Comparison of ENCODE assay signal across 15 cellular contexts in the genomic region with DNA sequence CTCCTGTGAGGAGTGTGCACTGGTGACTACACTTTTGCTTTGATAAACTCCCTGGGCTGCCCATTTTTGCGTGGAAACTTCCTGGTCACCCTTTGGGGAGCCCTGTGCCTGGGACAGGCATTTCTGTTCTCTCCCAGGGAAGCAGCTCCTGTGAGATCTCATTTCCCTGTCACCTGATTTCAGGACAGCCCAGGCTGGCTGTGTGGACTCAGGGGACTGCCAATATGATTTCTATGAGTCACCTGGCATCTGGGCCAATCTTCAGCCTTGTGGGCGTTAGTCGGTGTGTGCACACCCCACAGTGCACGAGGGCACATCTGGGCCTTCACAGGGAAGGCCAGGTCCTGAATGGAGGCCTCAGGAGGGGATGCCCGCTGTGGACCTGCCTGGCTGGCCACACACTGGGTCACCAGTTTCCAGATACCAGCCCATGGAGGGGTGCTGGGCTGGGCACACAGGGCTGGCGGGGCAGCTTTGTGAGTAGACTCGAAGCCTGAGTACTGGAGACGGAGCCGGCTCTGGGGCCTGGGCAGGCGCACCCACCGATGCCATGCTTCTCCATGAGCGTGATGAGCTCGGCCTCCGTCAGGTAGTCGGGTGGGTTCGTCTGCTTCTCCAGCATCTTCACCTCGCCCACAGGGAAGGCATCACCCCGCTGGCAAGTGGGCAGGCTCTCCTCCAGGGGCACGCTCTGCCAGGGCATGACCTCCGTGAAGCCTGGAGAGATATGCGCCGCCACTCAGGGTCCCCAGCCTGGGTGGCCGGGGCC. TPM values are rescaled to one million over a fixed set of nuclear protein-coding genes. Genes with fewer than 3 reads are reported as not detected.
DNase-seq lines count a peak whose midpoint lies in the region; ATAC-seq and TF ChIP-seq lines count a peak whose summit lies in the region.
"Had no signal": no experiment of that assay in that cellular context is flagged by ENCODE, and none has a peak within 500 bp of the region (broad histone marks: within the 10 kb centered on the region; RNA-seq: fewer than 3 reads in every experiment).

No MANE protein-coding gene starts in this region.

- DNase-seq in Caki2 (ENCODE audit: low read depth), result peak; percentile 80
- peak; percentile 72 for DNase-seq in IMR-90
- peak; percentile 56 for DNase-seq in choroid plexus epithelial cell (ENCODE audit: low read depth)
- peak; percentile 59 for DNase-seq in mucosa of gallbladder (ENCODE audit: low spot score)
- no peak for DNase-seq in iPS-NIHi7 (ENCODE audit: extremely low spot score)
- no peak for DNase-seq in NCI-H146 (lab: John Stamatoyannopoulos, UW)
- no peak for DNase-seq in activated CD4-positive, alpha-beta T cell treated with anti-CD3 and anti-CD28 coated beads for 48 hours
- DNase-seq: activated CD4-positive, alpha-beta T cell treated with anti-CD3 and anti-CD28 coated beads, Interleukin-2, amount 50 U/mL, for 4 hours; CD4-positive, alpha-beta memory T cell; left ventricle myocardium inferior; NCI-H2029 treated with DMSO at 0.1 percent for 48 hours; stimulated activated CD4-positive, alpha-beta T cell treated with anti-CD3 and anti-CD28 coated beads, Interleukin-2, amount 100 ng/mL, for 24 hours; stimulated activated naive CD4-positive, alpha-beta T cell treated with Interleukin-2 at 50 U/mL for 16 hours; T-helper 17 cell had no signal

- no peak overlapping the region for H2BK20ac ChIP-seq in IMR-90 (ENCODE audit: low read depth, low read length)

- WGBS in IMR-90 (ENCODE audit: extremely low coverage in 2 of 2, insufficient read length in 1 of 2), 2 experiments, result 88% methylated on average over 18 of the region's 23 CpGs; no CpG with 5 or more reads in 1 of the 2 experiments

- no peak overlapping the region for H3K4me3 ChIP-seq in IMR-90 (ENCODE audit: insufficient read depth, low read depth, low read length)
- H3K4me3 ChIP-seq in choroid plexus epithelial cell (ENCODE audit: low read depth, low read length), result no peak overlapping the region
- H3K4me3 ChIP-seq: left ventricle myocardium inferior had no signal

- dilution Hi-C loops in IMR-90 (cut with HindIII; ENCODE audit: low sequenced_read_pairs, unreplicated experiment), result no loop called here

- H4K20me1 ChIP-seq in IMR-90 (ENCODE audit: insufficient read depth, low read length), result no peaks in the 10 kb centered on the region; the same call in 1 of the 2 replicates

- H2BK5ac ChIP-seq in IMR-90 (ENCODE audit: low read depth, low read length, poor library complexity, severe bottlenecking), result no peak overlapping the region

- H2BK15ac ChIP-seq in IMR-90 (ENCODE audit: low read depth, low read length), result no peak overlapping the region

- H3K79me1 ChIP-seq in IMR-90 (ENCODE audit: low read depth in 1 of 2, low read length in 2 of 2), result 0 out of 4 replicates have a peak, but pooled peaks cover 0 to 2% of the 10 kb centered on the region in 2 experiments

- TF ChIP-seq CTCF in IMR-90 (conservative IDR thresholded peaks at IDR 0.05; ENCODE audit: low read depth, low read length) (no peak), choroid plexus epithelial cell (conservative IDR thresholded peaks at IDR 0.05; ENCODE audit: low read depth, low read length) (no peak)

- in situ Hi-C loops in Caki2 (cut with HindIII; ENCODE audit: low pct_unique_long_range_greater_than_20kb, low sequenced_read_pairs), result no loop called here
- in situ Hi-C loops in IMR-90 (cut with MboI; ENCODE audit: low sequenced_read_pairs), result no loop called here

- ATAC-seq in IMR-90 (ENCODE audit: low read depth) (peak; percentile 62), HG03095 (IDR thresholded peaks at IDR 0.05; ENCODE audit: unreplicated experiment) (no peak)
- ATAC-seq: T-helper 17 cell had no signal

- no TSS peak for BruUV-seq in IMR-90 (replicated peaks; lab: Mats Ljungman, UMichigan)

- H2AFZ ChIP-seq in IMR-90 (replicated peaks; ENCODE audit: low read length, poor library complexity), result no peak overlapping the region

- intact Hi-C loops in IMR-90 (cut with micrococcal nuclease), result no loop called here

- peak overlapping the region; percentile 42 for H2AK9ac ChIP-seq in IMR-90 (replicated peaks; ENCODE audit: low read depth, low read length, poor library complexity)

- no peak overlapping the region for H2AK5ac ChIP-seq in IMR-90 (ENCODE audit: low read depth, low read length)

- POLR2A ChIA-PET in IMR-90 (lab: Charles Lee; ENCODE audit: unreplicated experiment), result no interaction called here

- no peaks in the 10 kb centered on the region for H3K27me3 ChIP-seq in IMR-90 (ENCODE audit: control insufficient read depth, insufficient read depth, low read length)

- H3K4me1 ChIP-seq in IMR-90 (ENCODE audit: control insufficient read depth, insufficient read depth, low read length), result no peaks in the 10 kb centered on the region
- H3K4me1 ChIP-seq: left ventricle myocardium inferior had no signal

- no peak overlapping the region for H3K27ac ChIP-seq in IMR-90 (ENCODE audit: insufficient read depth, low read length)
- H3K27ac ChIP-seq: left ventricle myocardium inferior had no signal

- CTCF ChIA-PET in IMR-90 (lab: Yijun Ruan, JAX), result interaction anchor here (1.0 kb wide), 1 partner anchor 9 kb away, joined by 3 read pairs; no protein-coding TSS in a partner anchor

- H3K23ac ChIP-seq in IMR-90 (ENCODE audit: low read depth, low read length), result no peak overlapping the region

- no peak overlapping the region for H4K5ac ChIP-seq in IMR-90 (ENCODE audit: low read depth, low read length)

- no peak overlapping the region for H3K14ac ChIP-seq in IMR-90 (replicated peaks; ENCODE audit: low read depth, low read length)

- no peak overlapping the region for H3K4ac ChIP-seq in IMR-90 (ENCODE audit: low read depth, low read length)

- H4K91ac ChIP-seq in IMR-90 (ENCODE audit: insufficient read depth, low read depth, low read length), result no peak overlapping the region

- no peak overlapping the region for H3K56ac ChIP-seq in IMR-90 (ENCODE audit: extremely low read depth, insufficient read depth, low read length)

- no peak overlapping the region for H2BK120ac ChIP-seq in IMR-90 (ENCODE audit: low read depth, low read length)

- no peak overlapping the region for H3K4me2 ChIP-seq in IMR-90 (ENCODE audit: low read depth, low read length)

- no peak for TF ChIP-seq POLR2A in IMR-90 (IDR thresholded peaks at IDR 0.05; ENCODE audit: low read depth, low read length)

- H3K9me3 ChIP-seq in IMR-90 (ENCODE audit: control insufficient read depth, insufficient read depth, low read length), result no peaks in the 10 kb centered on the region
- H3K9me3 ChIP-seq: left ventricle myocardium inferior had no signal

- TF ChIP-seq RAD21 in IMR-90 (IDR thresholded peaks at IDR 0.05; ENCODE audit: low read length), result no peak

- peaks cover 73% of the 10 kb centered on the region for H3K36me3 ChIP-seq in IMR-90 (ENCODE audit: control insufficient read depth, insufficient read depth, low read length)

- no peaks in the 10 kb centered on the region for H3K9me1 ChIP-seq in IMR-90 (ENCODE audit: insufficient read depth, low read length)

- H3K18ac ChIP-seq in IMR-90 (ENCODE audit: low read depth, low read length), result no peak overlapping the region

- no peak overlapping the region for H4K8ac ChIP-seq in IMR-90 (ENCODE audit: low read depth in 2 of 2, low read length in 2 of 2)

- H3K9ac ChIP-seq in IMR-90 (ENCODE audit: low read depth, low read length), result no peak overlapping the region

TF ChIP-seq in IMR-90, 13 proteins besides CTCF, POLR2A, EP300 and RAD21:
- 0 out of 2 replicates have a peak, but pooled peaks have one; percentile 37 for TF ChIP-seq BHLHE40 (IDR thresholded peaks at IDR 0.05; ENCODE audit: low read depth, low read length)
- TF ChIP-seq, protein P1, sequence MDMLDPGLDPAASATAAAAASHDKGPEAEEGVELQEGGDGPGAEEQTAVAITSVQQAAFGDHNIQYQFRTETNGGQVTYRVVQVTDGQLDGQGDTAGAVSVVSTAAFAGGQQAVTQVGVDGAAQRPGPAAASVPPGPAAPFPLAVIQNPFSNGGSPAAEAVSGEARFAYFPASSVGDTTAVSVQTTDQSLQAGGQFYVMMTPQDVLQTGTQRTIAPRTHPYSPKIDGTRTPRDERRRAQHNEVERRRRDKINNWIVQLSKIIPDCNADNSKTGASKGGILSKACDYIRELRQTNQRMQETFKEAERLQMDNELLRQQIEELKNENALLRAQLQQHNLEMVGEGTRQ (IDR thresholded peaks at IDR 0.05; ENCODE audit: low read depth, low read length), result no peak; the same call in 1 of the 2 replicates
- no peak for TF ChIP-seq FOS (IDR thresholded peaks at IDR 0.05; ENCODE audit: low read depth, low read length)
TF ChIP-seq in IMR-90: peak in this region for 1.

RNA-seq across cellular contexts. Expression of a gene that starts 9.4 kb away (rescaled TPM):
- total RNA-seq in Caki2 (2014; rRNA removed; shearing (Covaris generic); ENCODE audit: low replicate concordance), result 38.8 and 45.9 TPM in 2 replicates
- total RNA-seq in IMR-90 (2012; rRNA removed), result 20.8 and 25.0 TPM in 2 replicates
- polyA plus RNA-seq in IMR-90 (2012; rRNA removed), result 30.3 and 34.0 TPM in 2 replicates
- polyA plus RNA-seq in IMR-90 (2012; cell fraction: cytosol; rRNA removed), result 23.8 and 28.1 TPM in 2 replicates
- 59.4 and 83.4 TPM in 2 replicates for polyA plus RNA-seq in IMR-90 (2012; cell fraction: nucleus; rRNA removed; ENCODE audit: low replicate concordance)
- total RNA-seq in mucosa of gallbladder, result 23.2 TPM

RNA-seq across cellular contexts. Expression of a gene that starts 20.5 kb away (rescaled TPM):
- total RNA-seq in Caki2 (2014; rRNA removed; shearing (Covaris generic); ENCODE audit: low replicate concordance), result 24.5 and 25.6 TPM in 2 replicates
- total RNA-seq in IMR-90 (2012; rRNA removed) (19.7 and 23.5 TPM in 2 replicates), mucosa of gallbladder (33.1 TPM)
- polyA plus RNA-seq in IMR-90 (2012; rRNA removed), result 21.8 and 23.0 TPM in 2 replicates
- polyA plus RNA-seq in IMR-90 (2012; cell fraction: cytosol; rRNA removed), result 7.9 and 10.6 TPM in 2 replicates
- 57.4 and 109 TPM in 2 replicates for polyA plus RNA-seq in IMR-90 (2012; cell fraction: nucleus; rRNA removed; ENCODE audit: low replicate concordance)

Comparison
In these comparisons a context has a peak if more than half of its experiments do, and no peak if none do; other contexts are left out.
1. DNase-seq: peak in Caki2 (single experiment), IMR-90 (single experiment), choroid plexus epithelial cell (single experiment) and mucosa of gallbladder (single experiment); none in iPS-NIHi7 (single experiment), NCI-H146 (single experiment) and activated CD4-positive, alpha-beta T cell treated with anti-CD3 and anti-CD28 coated beads for 48 hours (single experiment).